Comparison of ENCODE assay signal across 1 cellular context in genomic region chr6:39839445-39839844, GRCh38.
TF ChIP-seq lines count a peak whose summit lies in the region.

No MANE protein-coding gene starts in this region.

TF ChIP-seq in GM23338, 12 proteins besides CTCF, POLR2A, EP300 and RAD21 (continued from another document):
- TF ChIP-seq, protein P1, sequence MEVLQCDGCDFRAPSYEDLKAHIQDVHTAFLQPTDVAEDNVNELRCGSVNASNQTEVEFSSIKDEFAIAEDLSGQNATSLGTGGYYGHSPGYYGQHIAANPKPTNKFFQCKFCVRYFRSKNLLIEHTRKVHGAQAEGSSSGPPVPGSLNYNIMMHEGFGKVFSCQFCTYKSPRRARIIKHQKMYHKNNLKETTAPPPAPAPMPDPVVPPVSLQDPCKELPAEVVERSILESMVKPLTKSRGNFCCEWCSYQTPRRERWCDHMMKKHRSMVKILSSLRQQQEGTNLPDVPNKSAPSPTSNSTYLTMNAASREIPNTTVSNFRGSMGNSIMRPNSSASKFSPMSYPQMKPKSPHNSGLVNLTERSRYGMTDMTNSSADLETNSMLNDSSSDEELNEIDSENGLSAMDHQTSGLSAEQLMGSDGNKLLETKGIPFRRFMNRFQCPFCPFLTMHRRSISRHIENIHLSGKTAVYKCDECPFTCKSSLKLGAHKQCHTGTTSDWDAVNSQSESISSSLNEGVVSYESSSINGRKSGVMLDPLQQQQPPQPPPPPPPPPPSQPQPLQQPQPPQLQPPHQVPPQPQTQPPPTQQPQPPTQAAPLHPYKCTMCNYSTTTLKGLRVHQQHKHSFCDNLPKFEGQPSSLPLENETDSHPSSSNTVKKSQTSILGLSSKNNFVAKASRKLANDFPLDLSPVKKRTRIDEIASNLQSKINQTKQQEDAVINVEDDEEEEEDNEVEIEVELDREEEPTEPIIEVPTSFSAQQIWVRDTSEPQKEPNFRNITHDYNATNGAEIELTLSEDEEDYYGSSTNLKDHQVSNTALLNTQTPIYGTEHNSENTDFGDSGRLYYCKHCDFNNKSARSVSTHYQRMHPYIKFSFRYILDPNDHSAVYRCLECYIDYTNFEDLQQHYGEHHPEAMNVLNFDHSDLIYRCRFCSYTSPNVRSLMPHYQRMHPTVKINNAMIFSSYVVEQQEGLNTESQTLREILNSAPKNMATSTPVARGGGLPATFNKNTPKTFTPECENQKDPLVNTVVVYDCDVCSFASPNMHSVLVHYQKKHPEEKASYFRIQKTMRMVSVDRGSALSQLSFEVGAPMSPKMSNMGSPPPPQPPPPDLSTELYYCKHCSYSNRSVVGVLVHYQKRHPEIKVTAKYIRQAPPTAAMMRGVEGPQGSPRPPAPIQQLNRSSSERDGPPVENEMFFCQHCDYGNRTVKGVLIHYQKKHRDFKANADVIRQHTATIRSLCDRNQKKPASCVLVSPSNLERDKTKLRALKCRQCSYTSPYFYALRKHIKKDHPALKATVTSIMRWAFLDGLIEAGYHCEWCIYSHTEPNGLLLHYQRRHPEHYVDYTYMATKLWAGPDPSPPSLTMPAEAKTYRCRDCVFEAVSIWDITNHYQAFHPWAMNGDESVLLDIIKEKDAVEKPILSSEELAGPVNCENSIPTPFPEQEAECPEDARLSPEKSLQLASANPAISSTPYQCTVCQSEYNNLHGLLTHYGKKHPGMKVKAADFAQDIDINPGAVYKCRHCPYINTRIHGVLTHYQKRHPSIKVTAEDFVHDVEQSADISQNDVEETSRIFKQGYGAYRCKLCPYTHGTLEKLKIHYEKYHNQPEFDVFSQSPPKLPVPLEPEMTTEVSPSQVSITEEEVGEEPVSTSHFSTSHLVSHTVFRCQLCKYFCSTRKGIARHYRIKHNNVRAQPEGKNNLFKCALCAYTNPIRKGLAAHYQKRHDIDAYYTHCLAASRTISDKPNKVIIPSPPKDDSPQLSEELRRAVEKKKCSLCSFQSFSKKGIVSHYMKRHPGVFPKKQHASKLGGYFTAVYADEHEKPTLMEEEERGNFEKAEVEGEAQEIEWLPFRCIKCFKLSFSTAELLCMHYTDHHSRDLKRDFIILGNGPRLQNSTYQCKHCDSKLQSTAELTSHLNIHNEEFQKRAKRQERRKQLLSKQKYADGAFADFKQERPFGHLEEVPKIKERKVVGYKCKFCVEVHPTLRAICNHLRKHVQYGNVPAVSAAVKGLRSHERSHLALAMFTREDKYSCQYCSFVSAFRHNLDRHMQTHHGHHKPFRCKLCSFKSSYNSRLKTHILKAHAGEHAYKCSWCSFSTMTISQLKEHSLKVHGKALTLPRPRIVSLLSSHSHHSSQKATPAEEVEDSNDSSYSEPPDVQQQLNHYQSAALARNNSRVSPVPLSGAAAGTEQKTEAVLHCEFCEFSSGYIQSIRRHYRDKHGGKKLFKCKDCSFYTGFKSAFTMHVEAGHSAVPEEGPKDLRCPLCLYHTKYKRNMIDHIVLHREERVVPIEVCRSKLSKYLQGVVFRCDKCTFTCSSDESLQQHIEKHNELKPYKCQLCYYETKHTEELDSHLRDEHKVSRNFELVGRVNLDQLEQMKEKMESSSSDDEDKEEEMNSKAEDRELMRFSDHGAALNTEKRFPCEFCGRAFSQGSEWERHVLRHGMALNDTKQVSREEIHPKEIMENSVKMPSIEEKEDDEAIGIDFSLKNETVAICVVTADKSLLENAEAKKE (CRISPR knock-in tag; IDR thresholded peaks at IDR 0.05), result no peak
- no peak for TF ChIP-seq ETS1 (IDR thresholded peaks at IDR 0.05)
